In genomic region chr1:35269190-35269988, GRCh38 we compare ENCODE assay signal across 8 cellular contexts. TPM values are rescaled to one million over a fixed set of nuclear protein-coding genes. Genes with fewer than 3 reads are reported as not detected.
DNase-seq lines count a peak whose midpoint lies in the region; ATAC-seq and TF ChIP-seq lines count a peak whose summit lies in the region.

No MANE protein-coding gene starts in this region.

- TF ChIP-seq CTCF in left ventricle myocardium inferior (IDR thresholded peaks at IDR 0.05; ENCODE audit: borderline replicate concordance), result no peak

- peak overlapping the region; percentile 92 for H3K27ac ChIP-seq in left ventricle myocardium inferior (replicated peaks)
- H3K27ac ChIP-seq in SJSA1, result peak overlapping the region; percentile 86

- ATAC-seq in left ventricle myocardium superior, result no peak
- ATAC-seq in activated CD4-positive, CD25-positive, alpha-beta regulatory T cell treated with anti-CD3 and anti-CD28 coated beads, Interleukin-2, amount 50 U/mL, for 24 hours, result no peak

- H3K27me3 ChIP-seq in left ventricle myocardium inferior (ENCODE audit: low read depth) (no peaks in the 10 kb centered on the region), SJSA1 (replicated peaks) (no peaks in the 10 kb centered on the region)

- peaks cover 48% of the 10 kb centered on the region for H3K4me1 ChIP-seq in left ventricle myocardium inferior
- peaks cover 20% of the 10 kb centered on the region for H3K4me1 ChIP-seq in SJSA1 (replicated peaks)

- DNase-seq in left ventricle myocardium inferior (no peak), left ventricle myocardium superior (no peak), SJSA1 (ENCODE audit: low read depth in 1 of 2, low spot score in 2 of 2) (no peak), fibroblast of peridontal ligament (ENCODE audit: extremely low read depth) (peak; percentile 24), renal cortical epithelial cell (ENCODE audit: low read depth) (peak; percentile 13), Ammon's horn (ENCODE audit: low spot score) (no peak)
- DNase-seq in activated effector memory CD4-positive, alpha-beta T cell treated with anti-CD3 and anti-CD28 coated beads, Interleukin-2, amount 50 U/mL, for 16 hours, result no peak

- intact Hi-C loops in left ventricle myocardium inferior (cut with micrococcal nuclease), result no loop called here
- intact Hi-C loops in left ventricle myocardium superior (cut with micrococcal nuclease), result no loop called here

- H3K9me3 ChIP-seq in left ventricle myocardium inferior (replicated peaks) (no peaks in the 10 kb centered on the region), SJSA1 (replicated peaks) (no peaks in the 10 kb centered on the region)

- H3K36me3 ChIP-seq in left ventricle myocardium inferior (no peaks in the 10 kb centered on the region), SJSA1 (peaks cover 11% of the 10 kb centered on the region; the same call in 1 of the 2 replicates)

- H3K4me3 ChIP-seq in left ventricle myocardium inferior (peak overlapping the region; percentile 95), SJSA1 (peak overlapping the region; percentile 87)

RNA-seq across cellular contexts. Expression of gene ZMYM4, which starts 0.9 kb away (rescaled TPM):
- total RNA-seq in left ventricle myocardium inferior (32.6 TPM), left ventricle myocardium superior (34.9 TPM), renal cortical epithelial cell (28.1 and 52.3 TPM in 2 replicates)
- total RNA-seq in SJSA1 (2014; rRNA removed; shearing (Covaris generic)), result 18.7 and 38.8 TPM in 2 replicates

Comparison
In these comparisons a context has a peak if more than half of its experiments do, and no peak if none do; other contexts are left out.
1. DNase-seq: peak in fibroblast of peridontal ligament (single experiment) and renal cortical epithelial cell (single experiment); none in left ventricle myocardium inferior (single experiment), left ventricle myocardium superior (single experiment), SJSA1 (0 of 2), activated effector memory CD4-positive, alpha-beta T cell treated with anti-CD3 and anti-CD28 coated beads, Interleukin-2, amount 50 U/mL, for 16 hours (single experiment) and Ammon's horn (single experiment).